ENCODE assay signal across 8 cellular contexts in the genomic region with DNA sequence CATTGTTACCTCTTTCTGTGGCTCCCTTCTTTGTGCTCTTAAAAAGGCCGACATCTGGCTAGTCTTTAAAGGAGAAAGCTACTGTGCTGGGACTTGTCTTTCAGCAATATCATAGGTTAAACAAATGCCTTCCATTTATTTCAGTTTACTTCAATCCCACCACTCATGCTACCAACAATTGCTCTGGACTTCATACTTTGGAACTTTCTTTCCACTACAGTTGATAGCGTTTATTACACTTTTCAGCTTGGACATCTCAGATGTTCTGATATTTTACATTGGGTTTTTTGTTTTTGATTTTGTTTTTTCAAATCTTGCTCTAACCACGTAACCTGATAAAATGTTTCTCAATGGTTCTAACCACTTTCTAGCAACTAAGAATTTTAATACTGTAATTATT. TPM values are rescaled to one million over a fixed set of nuclear protein-coding genes. Genes with fewer than 3 reads are reported as not detected.
DNase-seq lines count a peak whose midpoint lies in the region; ATAC-seq and TF ChIP-seq lines count a peak whose summit lies in the region.

No MANE protein-coding gene starts in this region.

- peaks cover 0 to 12% (median 0%) of the 10 kb centered on the region in 9 donors for H3K36me3 ChIP-seq in heart left ventricle
- no peaks in the 10 kb centered on the region for H3K36me3 ChIP-seq in mesendoderm (ENCODE audit: control insufficient read depth, insufficient read depth, low read length)
- H3K36me3 ChIP-seq in urinary bladder (ENCODE audit: insufficient read depth): peaks cover 5% of the 10 kb centered on the region

- H3K27ac ChIP-seq in heart left ventricle (peak overlapping the region; percentile 89 to 99 (median 98)), mesendoderm (ENCODE audit: low read depth, low read length) (no peak overlapping the region), urinary bladder (ENCODE audit: low read depth) (peak overlapping the region; percentile 89)

- no peaks in the 10 kb centered on the region for H3K9me3 ChIP-seq in heart left ventricle

- H4K8ac ChIP-seq in mesendoderm (ENCODE audit: low read depth, low read length): no peak overlapping the region

- H3K79me1 ChIP-seq in mesendoderm (ENCODE audit: low read length): no peaks in the 10 kb centered on the region

- H3K4me1 ChIP-seq in heart left ventricle (peaks cover 0 to 41% (median 25%) of the 10 kb centered on the region in 12 donors), mesendoderm (ENCODE audit: control insufficient read depth, low read depth, low read length) (no peaks in the 10 kb centered on the region), urinary bladder (ENCODE audit: insufficient read depth) (no peaks in the 10 kb centered on the region)

- peak overlapping the region; percentile 26 for H3K4me2 ChIP-seq in mesendoderm (ENCODE audit: low read length)

- 43 to 48% (median 46%) methylated on average over 3 of the region's 3 CpGs for WGBS in heart left ventricle, 4 donors
- WGBS in mesendoderm (ENCODE audit: extremely low coverage, insufficient coverage, low lambda C conversion rate): no CpG with 5 or more reads among the region's 3 CpGs
- 47% methylated on average over 3 of the region's 3 CpGs for WGBS in urinary bladder

- no peaks in the 10 kb centered on the region for H3K27me3 ChIP-seq in heart left ventricle
- no peaks in the 10 kb centered on the region for H3K27me3 ChIP-seq in mesendoderm (ENCODE audit: insufficient read depth, low read length, poor library complexity)

- ATAC-seq in heart left ventricle (no peak), Right ventricle myocardium superior (ENCODE audit: poor library complexity) (no peak), HG02870 (IDR thresholded peaks at IDR 0.05; ENCODE audit: unreplicated experiment) (no peak), HG03378 (IDR thresholded peaks at IDR 0.05; ENCODE audit: unreplicated experiment) (no peak)

- H3K4ac ChIP-seq in mesendoderm (ENCODE audit: low read depth, low read length): no peak overlapping the region

- no peak overlapping the region for H2BK120ac ChIP-seq in mesendoderm (ENCODE audit: low read depth, low read length)

- no peak overlapping the region for H4K5ac ChIP-seq in mesendoderm (ENCODE audit: low read length)

- H3K9ac ChIP-seq in mesendoderm (ENCODE audit: low read length): peak overlapping the region; percentile 45

- no peak for TF ChIP-seq CTCF in heart left ventricle (IDR thresholded peaks at IDR 0.05)
- TF ChIP-seq CTCF in astrocyte of the spinal cord (IDR thresholded peaks at IDR 0.05; ENCODE audit: low read depth, low read length): no peak

- H3K18ac ChIP-seq in mesendoderm (ENCODE audit: low read length): peak overlapping the region; percentile 22

- H3K56ac ChIP-seq in mesendoderm (ENCODE audit: low read length): peak overlapping the region; percentile 11

- no peak overlapping the region for H3K23ac ChIP-seq in mesendoderm (ENCODE audit: low read length)

- no peak for TF ChIP-seq POLR2A in heart left ventricle (IDR thresholded peaks at IDR 0.05)

- H3K79me2 ChIP-seq in mesendoderm (ENCODE audit: control insufficient read depth, insufficient read depth, low read length): peaks cover 1% of the 10 kb centered on the region

- intact Hi-C loops in heart left ventricle (cut with DNase I): loop anchor here (2.0 to 10.0 kb wide), 17 partner anchors 37 to 1192 kb away; no protein-coding TSS in a partner anchor
- intact Hi-C loops in Right ventricle myocardium superior (cut with DNase I): loop anchor here (10.0 kb wide), 2 partner anchors 85 to 155 kb away; no protein-coding TSS in a partner anchor

- no peak overlapping the region for H2BK15ac ChIP-seq in mesendoderm (replicated peaks; ENCODE audit: low read depth)

- DNase-seq in heart left ventricle: no peak
- DNase-seq in Right ventricle myocardium superior: no peak
- no peak for DNase-seq in astrocyte of the spinal cord (ENCODE audit: low read depth, low spot score)
- DNase-seq in mesendoderm: no peak
- no peak for DNase-seq in GM03348 (ENCODE audit: low spot score)

- peak overlapping the region in 11 of 12 donors; percentile 71 to 98 (median 91) for H3K4me3 ChIP-seq in heart left ventricle
- peak overlapping the region; percentile 75 for H3K4me3 ChIP-seq in astrocyte of the spinal cord (ENCODE audit: low read depth, low read length)
- no peak overlapping the region for H3K4me3 ChIP-seq in mesendoderm (ENCODE audit: low read length)
- H3K4me3 ChIP-seq in urinary bladder (ENCODE audit: low read depth, low read length): peak overlapping the region; percentile 70

- H2AK5ac ChIP-seq in mesendoderm (ENCODE audit: low read length): no peak overlapping the region

- in situ Hi-C loops in astrocyte of the spinal cord (cut with HindIII; ENCODE audit: low sequenced_read_pairs): no loop called here

- H2BK5ac ChIP-seq in mesendoderm (ENCODE audit: low read length): no peak overlapping the region

RNA-seq across cellular contexts. Expression of gene CBLB, which starts 1.2 kb away (rescaled TPM):
- total RNA-seq in heart left ventricle (10 to 100 TPM; 30.0 to 74.4 (median 44.8) TPM), Right ventricle myocardium superior (56.7 TPM), urinary bladder (126 TPM)
- polyA plus RNA-seq in heart left ventricle (10 to 100 TPM; 18.6 to 25.4 TPM), urinary bladder (14.4 TPM)
- polyA plus RNA-seq in mesendoderm (2013, experiment 1 of 2): 7.5 TPM
- polyA plus RNA-seq in mesendoderm (2013, experiment 2 of 2): 8.0 TPM
